ENCODE assay signal across 8 cellular contexts in genomic region chr1:94236630-94237290, GRCh38. TPM values are rescaled to one million over a fixed set of nuclear protein-coding genes. Genes with fewer than 3 reads are reported as not detected.
DNase-seq lines count a peak whose midpoint lies in the region; ATAC-seq and TF ChIP-seq lines count a peak whose summit lies in the region.

No MANE protein-coding gene starts in this region.

- H3K4me2 ChIP-seq in DND-41 (ENCODE audit: insufficient read depth, low read length): peak overlapping the region; percentile 67

- peak overlapping the region; percentile 90 for H3K27ac Mint-ChIP-seq in MCF 10A (ENCODE audit: low read depth, unreplicated experiment)
- no peak overlapping the region for H3K27ac Mint-ChIP-seq in stimulated activated naive CD8-positive, alpha-beta T cell treated with anti-CD3 and anti-CD28 coated beads, Interleukin-15, Interleukin-2, amounts not matched to agents 100 ng/mL and 50 ng/mL, for 24 hours

- ATAC-seq in DND-41 (ENCODE audit: insufficient read depth, low read depth): peak; percentile 30
- peak; percentile 8 for ATAC-seq in GM21786 (IDR thresholded peaks at IDR 0.05; ENCODE audit: unreplicated experiment)
- ATAC-seq in GM19328 (IDR thresholded peaks at IDR 0.05; ENCODE audit: unreplicated experiment): no peak

- peaks cover 46% of the 10 kb centered on the region for H3K4me1 Mint-ChIP-seq in MCF 10A (ENCODE audit: insufficient read depth, unreplicated experiment)
- peaks cover 10% of the 10 kb centered on the region for H3K4me1 Mint-ChIP-seq in stimulated activated naive CD8-positive, alpha-beta T cell treated with anti-CD3 and anti-CD28 coated beads, Interleukin-15, Interleukin-2, amounts not matched to agents 100 ng/mL and 50 ng/mL, for 24 hours (ENCODE audit: low read depth)

- no peaks in the 10 kb centered on the region for H3K9me3 ChIP-seq in DND-41 (ENCODE audit: insufficient read depth, low read length, severe bottlenecking)

- no peaks in the 10 kb centered on the region for H3K79me2 ChIP-seq in DND-41 (ENCODE audit: insufficient read depth, low read length)

- H3K27ac ChIP-seq in DND-41 (ENCODE audit: low read length): no peak overlapping the region

- no peaks in the 10 kb centered on the region for H4K20me1 ChIP-seq in DND-41 (ENCODE audit: insufficient read depth, low read length)

- H3K4me3 Mint-ChIP-seq in MCF 10A (ENCODE audit: unreplicated experiment): peak overlapping the region; percentile 95
- H3K4me3 Mint-ChIP-seq in stimulated activated naive CD8-positive, alpha-beta T cell treated with anti-CD3 and anti-CD28 coated beads, Interleukin-15, Interleukin-2, amounts not matched to agents 100 ng/mL and 50 ng/mL, for 24 hours: peak overlapping the region; percentile 55

- H3K27me3 Mint-ChIP-seq in MCF 10A (ENCODE audit: insufficient read depth, unreplicated experiment): no peaks in the 10 kb centered on the region
- H3K27me3 Mint-ChIP-seq in stimulated activated naive CD8-positive, alpha-beta T cell treated with anti-CD3 and anti-CD28 coated beads, Interleukin-15, Interleukin-2, amounts not matched to agents 100 ng/mL and 50 ng/mL, for 24 hours: peaks cover 82% of the 10 kb centered on the region

- no peak overlapping the region for H2AFZ ChIP-seq in DND-41 (ENCODE audit: low read depth, low read length)

- peaks cover 54% of the 10 kb centered on the region for H3K27me3 ChIP-seq in DND-41 (ENCODE audit: insufficient read depth, low read length, poor library complexity)

- intact Hi-C loops in MCF 10A (cut with micrococcal nuclease): loop anchor here (1.0 to 2.0 kb wide), 6 partner anchors 22 to 192 kb away; no protein-coding TSS in a partner anchor

- no peaks in the 10 kb centered on the region for H3K36me3 ChIP-seq in DND-41 (ENCODE audit: insufficient read depth, low read length)

- TF ChIP-seq CTCF in DND-41 (IDR thresholded peaks at IDR 0.05; ENCODE audit: borderline replicate concordance, extremely low read depth, low read length, poor library complexity, severe bottlenecking): peak; percentile 8
- TF ChIP-seq CTCF in MCF 10A (IDR thresholded peaks at IDR 0.05; ENCODE audit: unreplicated experiment): peak; percentile 19

- H3K36me3 Mint-ChIP-seq in MCF 10A (ENCODE audit: insufficient read depth, unreplicated experiment): peaks cover 7% of the 10 kb centered on the region
- no peaks in the 10 kb centered on the region for H3K36me3 Mint-ChIP-seq in stimulated activated naive CD8-positive, alpha-beta T cell treated with anti-CD3 and anti-CD28 coated beads, Interleukin-15, Interleukin-2, amounts not matched to agents 100 ng/mL and 50 ng/mL, for 24 hours (ENCODE audit: low read depth)

- H3K9me3 Mint-ChIP-seq in MCF 10A (ENCODE audit: unreplicated experiment): no peaks in the 10 kb centered on the region
- no peaks in the 10 kb centered on the region for H3K9me3 Mint-ChIP-seq in stimulated activated naive CD8-positive, alpha-beta T cell treated with anti-CD3 and anti-CD28 coated beads, Interleukin-15, Interleukin-2, amounts not matched to agents 100 ng/mL and 50 ng/mL, for 24 hours

- POLR2A ChIA-PET in MCF 10A (lab: Yijun Ruan, JAX): interaction anchor here (0.6 to 6.3 kb wide), 32 partner anchors 10 to 997 kb away, joined by 3 to 106 read pairs (median 4); partner anchors contain the start of genes ABCD3, FNBP1L and RWDD3

- no TSS peak for BruUV-seq in MCF 10A (replicated peaks; lab: Mats Ljungman, UMichigan)

- DNase-seq in DND-41 (peak; percentile 7), NCI-H2029 (lab: John Stamatoyannopoulos, UW) (peak; percentile 36), MCF 10A (ENCODE audit: unreplicated experiment) (peak; percentile 72), islet precursor cell (peak; percentile 66), germinal center (ENCODE audit: low spot score) (no peak)

- CTCF ChIA-PET in MCF 10A (lab: Yijun Ruan, JAX): interaction anchor here (0.6 to 6.5 kb wide), 19 partner anchors 10 to 215 kb away, joined by 3 to 63 read pairs (median 4); no protein-coding TSS in a partner anchor

- H3K9ac ChIP-seq in DND-41 (ENCODE audit: low read depth, low read length): peak overlapping the region; percentile 15; the same call in 1 of the 2 replicates

- H3K4me1 ChIP-seq in DND-41 (ENCODE audit: insufficient read depth, low read length): peaks cover 16% of the 10 kb centered on the region; the same call in 1 of the 2 replicates

- peak overlapping the region in 1 of 2 experiments; percentile 49; a peak in 2 of 4 replicates for H3K4me3 ChIP-seq in DND-41 (ENCODE audit: low read depth in 1 of 2, low read length in 2 of 2)

RNA-seq across cellular contexts. Expression of gene ARHGAP29, which starts 0.6 kb away (rescaled TPM):
- 38.6 and 46.7 TPM in 2 replicates for total RNA-seq in MCF 10A (2022)
